ENCODE assay signal across 8 cellular contexts in genomic region chr1:84620720-84621313, GRCh38. TPM values are rescaled to one million over a fixed set of nuclear protein-coding genes. Genes with fewer than 3 reads are reported as not detected.
DNase-seq lines count a peak whose midpoint lies in the region; ATAC-seq, FAIRE-seq and TF ChIP-seq lines count a peak whose summit lies in the region.

No MANE protein-coding gene starts in this region.

- H3K4me3 ChIP-seq in brain microvascular endothelial cell (ENCODE audit: low read depth, low read length) (peak overlapping the region; percentile 69), small intestine (ENCODE audit: low read depth in 1 of 2, low read length in 2 of 2) (peak overlapping the region in 1 of 2 donors; percentile 72)

- H3K36me3 ChIP-seq in brain microvascular endothelial cell (replicated peaks) (no peaks in the 10 kb centered on the region), small intestine (ENCODE audit: control insufficient read depth in 2 of 2, insufficient read depth in 2 of 2, low read length in 2 of 2) (no peaks in the 10 kb centered on the region)

- H3K27ac ChIP-seq in brain microvascular endothelial cell: peak overlapping the region; percentile 93
- peak overlapping the region in 1 of 2 donors; percentile 22 for H3K27ac ChIP-seq in small intestine (ENCODE audit: low read depth in 1 of 2, low read length in 1 of 2)

- DNase-seq in NK-92 treated with Interleukin-12 subunit alpha and Interleukin-12 subunit beta, amount 100 ng/mL, for 24 hours (lab: John Stamatoyannopoulos, UW): peak; percentile 68
- no peak for DNase-seq in NK-92 (lab: John Stamatoyannopoulos, UW; ENCODE audit: unreplicated experiment)
- peak; percentile 88 to 91 for DNase-seq in NCI-H2081 (lab: John Stamatoyannopoulos, UW)
- peak; percentile 89 for DNase-seq in UCSD-AML1 (lab: John Stamatoyannopoulos, UW; ENCODE audit: unreplicated experiment)
- DNase-seq in brain microvascular endothelial cell: peak; percentile 57
- DNase-seq in iPS-NIHi11 (ENCODE audit: low spot score): peak; percentile 93
- peak; percentile 77 for DNase-seq in small intestine

- H3K4me1 ChIP-seq in small intestine (ENCODE audit: control insufficient read depth in 2 of 2, insufficient read depth in 1 of 2, low read depth in 1 of 2, low read length in 1 of 2): no peaks in the 10 kb centered on the region

- 0 to 1% (median 1%) methylated on average over 30 to 46 of the region's 46 CpGs for WGBS in small intestine, 3 donors

- H3K9me3 ChIP-seq in small intestine (ENCODE audit: control insufficient read depth, low read depth): no peaks in the 10 kb centered on the region

- H3K27me3 ChIP-seq in brain microvascular endothelial cell (replicated peaks): no peaks in the 10 kb centered on the region
- H3K27me3 ChIP-seq in small intestine (ENCODE audit: control insufficient read depth in 2 of 2, insufficient read depth in 2 of 2, low read length in 2 of 2): no peaks in the 10 kb centered on the region

- ATAC-seq in HG03025 (IDR thresholded peaks at IDR 0.05; ENCODE audit: low FRiP score, unreplicated experiment): peak; percentile 94

- FAIRE-seq in small intestine (lab: Jason Lieb, UNC): no peak

- peak; percentile 68 for TF ChIP-seq CTCF in brain microvascular endothelial cell (IDR thresholded peaks at IDR 0.05; ENCODE audit: low read depth, low read length, missing control alignments)

- in situ Hi-C loops in brain microvascular endothelial cell (cut with HindIII; ENCODE audit: low pct_ligation_motif_present, low sequenced_read_pairs): loop anchor here (25.0 kb wide), 3 partner anchors 134 to 709 kb away; partner anchors contain the start of gene RPF1

RNA-seq across cellular contexts. Expression of gene CTBS, which starts 46.6 kb away (rescaled TPM):
- polyA plus RNA-seq in small intestine: 1 to 10 TPM; 4.5 to 8.6 (median 5.9) TPM
